ENCODE assay signal across 8 cellular contexts in the genomic region with DNA sequence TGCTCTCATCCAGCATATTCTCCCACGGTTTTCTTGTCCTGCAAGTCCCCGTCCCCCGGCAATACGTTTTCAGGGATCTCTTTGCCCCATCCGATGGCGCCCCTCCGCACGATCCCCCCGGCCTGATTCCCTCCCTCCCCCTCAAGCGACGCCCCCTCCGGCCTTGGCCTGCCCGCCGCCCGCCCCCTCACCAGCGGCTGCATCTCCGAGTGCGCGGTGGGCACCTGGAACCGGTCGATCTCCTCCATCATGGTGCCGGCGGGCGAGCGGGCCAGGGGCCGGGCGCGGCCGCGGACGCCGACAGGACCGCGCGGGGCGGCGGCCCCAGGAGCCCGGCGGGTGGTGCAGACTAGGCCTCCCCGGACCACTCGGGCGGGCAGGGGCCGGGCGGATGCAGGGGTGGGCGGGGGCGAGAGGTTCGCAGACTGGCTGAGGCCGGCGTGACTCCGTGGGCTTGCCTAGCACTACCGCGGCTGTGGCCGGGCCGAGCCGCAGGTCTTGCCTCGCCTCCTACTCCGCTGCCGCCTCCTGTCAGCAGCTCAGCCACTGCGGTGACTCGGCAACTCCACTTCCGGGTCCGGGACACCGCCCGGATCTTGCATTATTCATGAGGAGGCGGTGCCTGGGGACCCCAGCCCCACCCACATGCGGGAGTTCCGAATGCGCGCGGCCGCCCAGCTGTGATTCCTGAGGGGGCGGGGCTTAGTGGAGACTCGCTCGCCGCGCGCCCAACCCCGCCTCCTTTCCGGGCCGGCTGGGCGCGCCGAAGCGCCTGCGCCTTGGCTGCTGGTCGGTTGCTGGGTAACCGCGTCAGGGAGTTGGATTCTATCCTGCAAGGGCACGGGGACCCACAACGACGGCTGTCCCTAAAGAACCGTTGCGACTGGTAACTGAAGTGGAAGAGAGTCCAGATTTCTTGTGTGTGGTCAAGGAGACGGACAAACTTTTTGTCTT. TPM values are rescaled to one million over a fixed set of nuclear protein-coding genes. Genes with fewer than 3 reads are reported as not detected.
DNase-seq lines count a peak whose midpoint lies in the region; ATAC-seq and TF ChIP-seq lines count a peak whose summit lies in the region.

A gene (plus strand): TSS at position 793 of the 954 bp plus-strand sequence. CDS start 201 bp downstream, outside the sequence.
A gene with protein sequence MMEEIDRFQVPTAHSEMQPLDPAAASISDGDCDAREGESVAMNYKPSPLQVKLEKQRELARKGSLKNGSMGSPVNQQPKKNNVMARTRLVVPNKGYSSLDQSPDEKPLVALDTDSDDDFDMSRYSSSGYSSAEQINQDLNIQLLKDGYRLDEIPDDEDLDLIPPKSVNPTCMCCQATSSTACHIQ (minus strand): TSS at position 558 of the 954 bp plus-strand sequence. CDS start 307 bp downstream, at position 251.

- peak; percentile 97 for DNase-seq in DMS79 (lab: John Stamatoyannopoulos, UW)
- peak; percentile 87 for DNase-seq in KG1 (lab: John Stamatoyannopoulos, UW)
- peak; percentile 99 for DNase-seq in activated T-cell treated with anti-CD3 and anti-CD28 coated beads, Interleukin-2, amount 50 U/mL, for 48 hours
- peak; percentile 99 for DNase-seq in stimulated activated CD8-positive, alpha-beta memory T cell treated with anti-CD3 and anti-CD28 coated beads, Interleukin-4, amount 100 ng/mL, for 48 hours

- H3K36me3 ChIP-seq in esophagus (ENCODE audit: control insufficient read depth in 2 of 2, insufficient read depth in 2 of 2, low read length in 1 of 2) (no peaks in the 10 kb centered on the region), mucosa of stomach (ENCODE audit: control insufficient read depth, insufficient read depth, low read length) (no peaks in the 10 kb centered on the region)

- peak within 1 kb of the TSS; percentile 56 to 73 for H3K27ac ChIP-seq in esophagus (ENCODE audit: low read depth in 2 of 2, low read length in 1 of 2)

- peak within 1 kb of the TSS; percentile 72 for H3K9ac ChIP-seq in mucosa of stomach (ENCODE audit: low read length)

- H3K9me3 ChIP-seq in esophagus (ENCODE audit: control insufficient read depth in 2 of 2, insufficient read depth in 1 of 2, low read depth in 1 of 2, low read length in 1 of 2) (no peaks in the 10 kb centered on the region), mucosa of stomach (ENCODE audit: control insufficient read depth, low read length) (no peaks in the 10 kb centered on the region)

- no peaks in the 10 kb centered on the region for H3K27me3 ChIP-seq in esophagus (ENCODE audit: control insufficient read depth in 1 of 2, insufficient read depth in 2 of 2, low read length in 2 of 2)
- H3K27me3 ChIP-seq in mucosa of stomach (ENCODE audit: control insufficient read depth, insufficient read depth, low read length), result peaks cover 21% of the 10 kb centered on the region

- H3K4me1 ChIP-seq in esophagus (ENCODE audit: control insufficient read depth in 2 of 2, insufficient read depth in 2 of 2, low read length in 1 of 2) (peaks cover 10 to 13% of the 10 kb centered on the region in 2 donors), mucosa of stomach (ENCODE audit: control insufficient read depth, insufficient read depth, low read length) (peaks cover 23% of the 10 kb centered on the region)

- 1% methylated on average over 79 to 94 of the region's 94 CpGs for WGBS in esophagus, 2 donors

- ATAC-seq in GM21737 (IDR thresholded peaks at IDR 0.05; ENCODE audit: unreplicated experiment), result peak; percentile 96

- H3K4me3 ChIP-seq in esophagus (ENCODE audit: low read depth in 1 of 2, low read length in 2 of 2) (peak within 1 kb of the TSS; percentile 66 to 80), mucosa of stomach (ENCODE audit: low read length) (peak within 1 kb of the TSS; percentile 71)

TF ChIP-seq in PFSK-1, 5 proteins besides CTCF, POLR2A, EP300 and RAD21:
- TF ChIP-seq, protein P1, sequence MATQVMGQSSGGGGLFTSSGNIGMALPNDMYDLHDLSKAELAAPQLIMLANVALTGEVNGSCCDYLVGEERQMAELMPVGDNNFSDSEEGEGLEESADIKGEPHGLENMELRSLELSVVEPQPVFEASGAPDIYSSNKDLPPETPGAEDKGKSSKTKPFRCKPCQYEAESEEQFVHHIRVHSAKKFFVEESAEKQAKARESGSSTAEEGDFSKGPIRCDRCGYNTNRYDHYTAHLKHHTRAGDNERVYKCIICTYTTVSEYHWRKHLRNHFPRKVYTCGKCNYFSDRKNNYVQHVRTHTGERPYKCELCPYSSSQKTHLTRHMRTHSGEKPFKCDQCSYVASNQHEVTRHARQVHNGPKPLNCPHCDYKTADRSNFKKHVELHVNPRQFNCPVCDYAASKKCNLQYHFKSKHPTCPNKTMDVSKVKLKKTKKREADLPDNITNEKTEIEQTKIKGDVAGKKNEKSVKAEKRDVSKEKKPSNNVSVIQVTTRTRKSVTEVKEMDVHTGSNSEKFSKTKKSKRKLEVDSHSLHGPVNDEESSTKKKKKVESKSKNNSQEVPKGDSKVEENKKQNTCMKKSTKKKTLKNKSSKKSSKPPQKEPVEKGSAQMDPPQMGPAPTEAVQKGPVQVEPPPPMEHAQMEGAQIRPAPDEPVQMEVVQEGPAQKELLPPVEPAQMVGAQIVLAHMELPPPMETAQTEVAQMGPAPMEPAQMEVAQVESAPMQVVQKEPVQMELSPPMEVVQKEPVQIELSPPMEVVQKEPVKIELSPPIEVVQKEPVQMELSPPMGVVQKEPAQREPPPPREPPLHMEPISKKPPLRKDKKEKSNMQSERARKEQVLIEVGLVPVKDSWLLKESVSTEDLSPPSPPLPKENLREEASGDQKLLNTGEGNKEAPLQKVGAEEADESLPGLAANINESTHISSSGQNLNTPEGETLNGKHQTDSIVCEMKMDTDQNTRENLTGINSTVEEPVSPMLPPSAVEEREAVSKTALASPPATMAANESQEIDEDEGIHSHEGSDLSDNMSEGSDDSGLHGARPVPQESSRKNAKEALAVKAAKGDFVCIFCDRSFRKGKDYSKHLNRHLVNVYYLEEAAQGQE (IDR thresholded peaks at IDR 0.05; ENCODE audit: insufficient read depth in 1 of 2, low read depth in 2 of 2, low read length in 2 of 2), result 0 out of 4 replicates have a peak, but pooled peaks of 1 of the 2 experiments have one; percentile 20
- TF ChIP-seq TAF1 (IDR thresholded peaks at IDR 0.05; ENCODE audit: borderline replicate concordance, insufficient read depth, low read length), result peak; percentile 76; the same call in 1 of the 2 replicates
- peak; percentile 83; the same call in 1 of the 2 replicates for TF ChIP-seq SIN3A (IDR thresholded peaks at IDR 0.05; ENCODE audit: borderline replicate concordance, insufficient read depth, low read length)
- peak; percentile 79 for TF ChIP-seq FOXP2 (optimal IDR thresholded peaks at IDR 0.05; ENCODE audit: borderline replicate concordance, extremely low read depth, extremely low read length, insufficient read depth)
- TF ChIP-seq POLR2AphosphoS5 (IDR thresholded peaks at IDR 0.05; ENCODE audit: low read depth, low read length), result no peak; the same call in 1 of the 2 replicates

RNA-seq across cellular contexts. Expression of the first gene that starts in this region (rescaled TPM):
- polyA plus RNA-seq in PFSK-1 (2012; ENCODE audit: insufficient read length, low read depth), result not detected
- polyA plus RNA-seq in esophagus, result not detected

RNA-seq across cellular contexts. Expression of the second gene that starts in this region (rescaled TPM):
- polyA plus RNA-seq in PFSK-1 (2012; ENCODE audit: insufficient read length, low read depth), result 13.2 TPM
- 1 to 10 TPM; 4.2 TPM for polyA plus RNA-seq in esophagus

Comparison
In these comparisons a context has a peak if more than half of its experiments do, and no peak if none do; other contexts are left out.
1. Peak in every context shown above with its lines: DNase-seq, ATAC-seq, H3K4me3 ChIP-seq and H3K27ac ChIP-seq.